ENCODE assay signal across 16 cellular contexts in the genomic region with DNA sequence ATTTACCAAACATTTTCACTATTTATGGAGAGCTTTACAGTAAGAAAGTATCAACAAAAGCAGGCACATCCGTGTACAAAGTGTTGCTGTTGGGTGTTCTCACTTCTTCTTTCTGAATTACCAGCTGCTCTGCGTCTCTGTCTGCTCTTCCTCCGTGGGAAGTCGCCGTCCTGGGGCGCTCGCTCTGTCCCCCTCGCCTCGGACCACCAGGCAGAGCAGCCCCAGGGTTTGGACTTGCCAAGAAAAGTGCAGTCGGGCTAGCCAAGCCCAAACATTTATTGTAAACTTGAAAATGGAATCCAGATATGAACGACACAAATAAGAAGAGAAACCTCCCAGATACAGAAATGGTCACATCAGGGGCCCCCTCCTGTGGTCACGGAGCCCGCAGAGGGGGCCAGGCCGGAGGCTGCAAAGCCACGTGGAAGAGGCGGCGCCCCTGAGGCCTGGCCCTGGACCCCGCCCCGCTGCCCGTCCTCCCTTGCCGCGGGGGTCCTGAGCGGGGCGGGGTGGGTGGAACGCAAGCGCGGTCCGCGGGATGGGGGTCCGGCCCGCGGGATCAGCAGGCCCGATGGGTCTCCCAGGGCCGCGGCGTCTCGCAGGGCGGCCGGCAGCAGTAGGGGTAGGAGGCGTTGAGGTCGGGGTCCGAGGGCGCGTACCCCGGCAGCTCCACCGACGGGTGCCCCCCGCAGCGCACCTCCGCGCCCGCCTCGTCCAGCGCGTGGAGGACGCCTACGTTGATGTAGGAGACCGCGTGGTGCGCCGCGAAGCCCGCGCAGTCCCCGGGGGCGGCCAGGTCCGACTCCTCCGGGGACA. TPM values are rescaled to one million over a fixed set of nuclear protein-coding genes. Genes with fewer than 3 reads are reported as not detected.
A peak's percentile ranks its signal among the peaks of the same experiment; 100 is the strongest.
DNase-seq lines count a peak whose midpoint lies in the region; ATAC-seq and TF ChIP-seq lines count a peak whose summit lies in the region.
"Had no signal": no experiment of that assay in that cellular context is flagged by ENCODE, and none has a peak within 500 bp of the region (broad histone marks: within the 10 kb centered on the region; RNA-seq: fewer than 3 reads in every experiment).

No MANE protein-coding gene starts in this region.

- no peak overlapping the region for H4K91ac ChIP-seq in neuronal stem cell (ENCODE audit: low read depth, low read length, poor library complexity)

- H3K27me3 ChIP-seq in NT2/D1 (ENCODE audit: insufficient read depth, insufficient read length) (peaks cover 62% of the 10 kb centered on the region), neuronal stem cell (ENCODE audit: control insufficient read depth in 3 of 3, insufficient read depth in 3 of 3, low read depth in 1 of 3, low read length in 3 of 3) (peaks cover 41 to 76% (median 71%) of the 10 kb centered on the region in 3 experiments)

- H2BK15ac ChIP-seq in neuronal stem cell (ENCODE audit: low read length) = no peak overlapping the region

- no CpG with 5 or more reads among the region's 68 CpGs for WGBS in neuronal stem cell (ENCODE audit: extremely low coverage in 2 of 2, insufficient read length in 2 of 2, insufficient replicate concordance in 1 of 2), 2 donors

- H2BK120ac ChIP-seq in neuronal stem cell (ENCODE audit: low read depth, low read length) = no peak overlapping the region

- peaks cover 12% of the 10 kb centered on the region for H3K4me1 Mint-ChIP-seq in activated T-cell treated with anti-CD3 and anti-CD28 coated beads, Interleukin-2, amount 50 U/mL, for 4 hours (ENCODE audit: low read depth)
- peaks cover 11% of the 10 kb centered on the region for H3K4me1 Mint-ChIP-seq in endothelial cell (ENCODE audit: unreplicated experiment)

- no peak overlapping the region for H3K4me2 ChIP-seq in neuronal stem cell (ENCODE audit: insufficient read depth, low read length, poor library complexity, severe bottlenecking)

- peaks cover 62% of the 10 kb centered on the region for H3K27me3 Mint-ChIP-seq in activated T-cell treated with anti-CD3 and anti-CD28 coated beads, Interleukin-2, amount 50 U/mL, for 4 hours (ENCODE audit: low read depth)
- peaks cover 33% of the 10 kb centered on the region for H3K27me3 Mint-ChIP-seq in endothelial cell (ENCODE audit: unreplicated experiment)

- no peak overlapping the region for H3K14ac ChIP-seq in neuronal stem cell (ENCODE audit: low read length)

- H3K9me3 Mint-ChIP-seq in activated T-cell treated with anti-CD3 and anti-CD28 coated beads, Interleukin-2, amount 50 U/mL, for 4 hours = no peaks in the 10 kb centered on the region
- H3K9me3 Mint-ChIP-seq in endothelial cell (ENCODE audit: unreplicated experiment) = no peaks in the 10 kb centered on the region

- H4K8ac ChIP-seq in neuronal stem cell (ENCODE audit: low read depth, low read length) = no peak overlapping the region

- peak overlapping the region; percentile 67 for H3K4me3 Mint-ChIP-seq in activated T-cell treated with anti-CD3 and anti-CD28 coated beads, Interleukin-2, amount 50 U/mL, for 4 hours
- peak overlapping the region; percentile 16 for H3K4me3 Mint-ChIP-seq in endothelial cell (ENCODE audit: unreplicated experiment)

- no peak overlapping the region for H2AK5ac ChIP-seq in neuronal stem cell (ENCODE audit: low read depth, low read length)

- no peak overlapping the region for H3K27ac ChIP-seq in neuronal stem cell (replicated peaks; ENCODE audit: low read length)
- H3K27ac ChIP-seq: esophagus squamous epithelium, uterus had no signal

- no peak overlapping the region for H3K4ac ChIP-seq in neuronal stem cell (ENCODE audit: low read length)

- peak overlapping the region; percentile 45 for H2AFZ ChIP-seq in neuronal stem cell (ENCODE audit: low read length)

- no peak overlapping the region for H2BK12ac ChIP-seq in neuronal stem cell (ENCODE audit: low read length)

- no peak overlapping the region for H2BK5ac ChIP-seq in neuronal stem cell (ENCODE audit: low read length)

- H3K4me1 ChIP-seq in NT2/D1 (ENCODE audit: insufficient read depth, insufficient read length) (peaks cover 11% of the 10 kb centered on the region), neuronal stem cell (ENCODE audit: control insufficient read depth in 2 of 2, insufficient read depth in 1 of 2, low read depth in 1 of 2, low read length in 2 of 2) (peaks cover 12 to 13% of the 10 kb centered on the region in 2 donors)

- H3K18ac ChIP-seq in neuronal stem cell (ENCODE audit: low read length) = no peak overlapping the region

- H3K27ac Mint-ChIP-seq in endothelial cell (ENCODE audit: unreplicated experiment) = peak overlapping the region; percentile 26

- H3K36me3 ChIP-seq in NT2/D1 (ENCODE audit: insufficient read depth, insufficient read length, low read length) (peaks cover 2% of the 10 kb centered on the region), neuronal stem cell (replicated peaks in 1 of 2; ENCODE audit: control insufficient read depth in 2 of 2, insufficient read depth in 2 of 2, low read length in 2 of 2) (no peaks in the 10 kb centered on the region)
- H3K36me3 ChIP-seq: esophagus squamous epithelium, uterus had no signal

- no peaks in the 10 kb centered on the region for H3K9me3 ChIP-seq in NT2/D1 (ENCODE audit: insufficient read depth, low read length)
- peaks cover 7 to 15% of the 10 kb centered on the region in 2 donors for H3K9me3 ChIP-seq in neuronal stem cell (replicated peaks in 1 of 2; ENCODE audit: control insufficient read depth in 2 of 2, insufficient read depth in 1 of 2, low read depth in 1 of 2, low read length in 2 of 2)
- H3K9me3 ChIP-seq: esophagus squamous epithelium, uterus had no signal

- H3K9ac ChIP-seq in NT2/D1 (ENCODE audit: insufficient read length, low read depth) (peak overlapping the region; percentile 34), neuronal stem cell (ENCODE audit: low read depth, low read length, poor library complexity) (no peak overlapping the region)

- TF ChIP-seq CTCF in endothelial cell (IDR thresholded peaks at IDR 0.05; ENCODE audit: unreplicated experiment) = no peak

- H3K79me1 ChIP-seq in neuronal stem cell (ENCODE audit: low read depth, low read length) = no peaks in the 10 kb centered on the region

- no peaks in the 10 kb centered on the region for H3K36me3 Mint-ChIP-seq in activated T-cell treated with anti-CD3 and anti-CD28 coated beads, Interleukin-2, amount 50 U/mL, for 4 hours (ENCODE audit: insufficient read depth)
- H3K36me3 Mint-ChIP-seq in endothelial cell (ENCODE audit: low read depth, unreplicated experiment) = peaks cover 5% of the 10 kb centered on the region

- no peak overlapping the region for H3K23ac ChIP-seq in neuronal stem cell (ENCODE audit: low read depth, low read length, poor library complexity)

- DNase-seq in activated T-cell treated with anti-CD3 and anti-CD28 coated beads, Interleukin-2, amount 50 U/mL, for 4 hours = no peak
- no peak for DNase-seq in activated T-cell treated with anti-CD3 and anti-CD28 coated beads, Interleukin-2, amount 50 U/mL, for 48 hours
- DNase-seq in NT2/D1 (ENCODE audit: low read depth, low spot score) (no peak), endothelial cell (ENCODE audit: low spot score) (no peak), neuronal stem cell (ENCODE audit: low spot score) (no peak), SHP77 treated with DMSO at 0.1 percent for 48 hours (lab: John Stamatoyannopoulos, UW) (no peak)
- DNase-seq: activated CD4-positive, alpha-beta T cell treated with anti-CD3 and anti-CD28 coated beads, Interleukin-2, amount 50 U/mL, for 1 hour; activated naive CD4-positive, alpha-beta T cell treated with anti-CD3 and anti-CD28 coated beads, Interleukin-2, amount 50 U/mL, for 16 hours; esophagus squamous epithelium; PC-3; uterus had no signal

- H3K4me3 ChIP-seq in NT2/D1 (ENCODE audit: insufficient read length, low read depth) (peak overlapping the region; percentile 24), neuronal stem cell (ENCODE audit: low read length in 2 of 2) (peak overlapping the region; percentile 24 to 33)
- H3K4me3 ChIP-seq: uterus had no signal

- no peak for ATAC-seq in activated T-cell treated with anti-CD3 and anti-CD28 coated beads, Interleukin-2, amount 50 U/mL, for 4 hours
- no peak for ATAC-seq in HG03521 (IDR thresholded peaks at IDR 0.05; ENCODE audit: unreplicated experiment)
- ATAC-seq in HG03432 (IDR thresholded peaks at IDR 0.05; ENCODE audit: unreplicated experiment) = no peak
- ATAC-seq: PC-3 had no signal

RNA-seq across cellular contexts. Expression of a gene that starts 1.5 kb away (rescaled TPM):
- not detected for total RNA-seq in activated T-cell treated with anti-CD3 and anti-CD28 coated beads, Interleukin-2, amount 50 U/mL, for 4 hours
- total RNA-seq in endothelial cell (ENCODE audit: unreplicated experiment) = not detected
- polyA plus RNA-seq in neuronal stem cell (2013, experiment 1 of 2) = not detected
- not detected for polyA plus RNA-seq in neuronal stem cell (2013, experiment 2 of 2)
- total RNA-seq: HT-29, mammary epithelial cell, PC-3, posterior vena cava, uterus had no signal
- polyA plus RNA-seq: mammary epithelial cell had no signal

RNA-seq across cellular contexts. Expression of a gene that starts 50.8 kb away (rescaled TPM):
- 10 to 100 TPM in 2 of 3 donors, 1 to 10 TPM in 1; 8.3 to 10.5 (median 10.3) TPM for total RNA-seq in activated T-cell treated with anti-CD3 and anti-CD28 coated beads, Interleukin-2, amount 50 U/mL, for 4 hours
- 5.1 TPM for total RNA-seq in endothelial cell (ENCODE audit: unreplicated experiment)
- polyA plus RNA-seq in neuronal stem cell (2013, experiment 1 of 2) = 9.5 TPM
- 9.3 TPM for polyA plus RNA-seq in neuronal stem cell (2013, experiment 2 of 2)
- total RNA-seq: HT-29, PC-3 had no signal
- polyA plus RNA-seq: mammary epithelial cell had no signal
